ENCODE assay signal across 18 cellular contexts in genomic region chr12:102468261-102468940, GRCh38. TPM values are rescaled to one million over a fixed set of nuclear protein-coding genes. Genes with fewer than 3 reads are reported as not detected.
DNase-seq lines count a peak whose midpoint lies in the region; ATAC-seq and TF ChIP-seq lines count a peak whose summit lies in the region.
"Had no signal": no experiment of that assay in that cellular context is flagged by ENCODE, and none has a peak within 500 bp of the region (broad histone marks: within the 10 kb centered on the region; RNA-seq: fewer than 3 reads in every experiment).

No MANE protein-coding gene starts in this region.

- H4K8ac ChIP-seq in trophoblast cell (ENCODE audit: low read depth, low read length): no peak overlapping the region

- no peak overlapping the region for H4K91ac ChIP-seq in trophoblast cell (ENCODE audit: low read depth, low read length)

- H3K4me1 ChIP-seq in trophoblast cell (ENCODE audit: control insufficient read depth in 1 of 2, insufficient read depth in 2 of 2, low read length in 2 of 2): peaks cover 0 to 9% of the 10 kb centered on the region in 2 experiments
- no peaks in the 10 kb centered on the region for H3K4me1 ChIP-seq in BE2C
- H3K4me1 ChIP-seq: Peyer's patch had no signal

- H3K27me3 ChIP-seq in trophoblast cell (ENCODE audit: insufficient read depth, low read length) (no peaks in the 10 kb centered on the region), BE2C (no peaks in the 10 kb centered on the region)
- H3K27me3 ChIP-seq: Peyer's patch had no signal

- no peak overlapping the region for H3K23ac ChIP-seq in trophoblast cell (ENCODE audit: low read length)

- H3K18ac ChIP-seq in trophoblast cell (ENCODE audit: low read length): no peak overlapping the region

- no peak overlapping the region for H2AK5ac ChIP-seq in trophoblast cell (ENCODE audit: low read length)

- H3K4me2 ChIP-seq in trophoblast cell (ENCODE audit: low read length): no peak overlapping the region

- no peak overlapping the region for H3K9ac ChIP-seq in trophoblast cell (ENCODE audit: low read length)

- H3K79me2 ChIP-seq in trophoblast cell (ENCODE audit: control insufficient read depth, insufficient read depth, low read length, poor library complexity): no peaks in the 10 kb centered on the region

- DNase-seq in DMS79 (lab: John Stamatoyannopoulos, UW): peak; percentile 69
- DNase-seq in NCI-H2029 (lab: John Stamatoyannopoulos, UW): peak; percentile 11
- DNase-seq in NCI-H774 (lab: John Stamatoyannopoulos, UW): peak; percentile 32
- no peak for DNase-seq in trophoblast cell
- no peak for DNase-seq in BE2C
- DNase-seq: ACHN, AML-193, DND-41, GDM1, HCEC 1CT, NCI-H2081, NCI-H82, Peyer's patch, T-cell had no signal

- WGBS in trophoblast cell (ENCODE audit: extremely low coverage, insufficient coverage, insufficient read length): no CpG with 5 or more reads among the region's 5 CpGs

- ATAC-seq in HG03135 (IDR thresholded peaks at IDR 0.05; ENCODE audit: unreplicated experiment) (no peak), HG03469 (IDR thresholded peaks at IDR 0.05; ENCODE audit: unreplicated experiment) (no peak)
- ATAC-seq: GM12878, Right ventricle myocardium inferior, T-cell had no signal

- H2BK5ac ChIP-seq in trophoblast cell (ENCODE audit: low read depth, low read length, poor library complexity): no peak overlapping the region

- H3K4me3 ChIP-seq in trophoblast cell (ENCODE audit: low read depth, low read length): no peak overlapping the region
- no peak overlapping the region for H3K4me3 ChIP-seq in BE2C (ENCODE audit: low read depth, low read length)
- H3K4me3 ChIP-seq: GM12878, Peyer's patch had no signal

- no peaks in the 10 kb centered on the region for H3K36me3 ChIP-seq in trophoblast cell (ENCODE audit: control insufficient read depth in 1 of 2, insufficient read depth in 2 of 2, low read length in 2 of 2)
- H3K36me3 ChIP-seq in BE2C: no peaks in the 10 kb centered on the region
- H3K36me3 ChIP-seq: Peyer's patch had no signal

- H3K14ac ChIP-seq in trophoblast cell (ENCODE audit: low read length): no peak overlapping the region

- peaks cover 4% of the 10 kb centered on the region for H3K79me1 ChIP-seq in trophoblast cell (ENCODE audit: low read length)

- no peak overlapping the region for H2AFZ ChIP-seq in trophoblast cell (ENCODE audit: insufficient read depth, low read length, poor library complexity)

- TF ChIP-seq CTCF in BE2C (IDR thresholded peaks at IDR 0.05; ENCODE audit: low read depth, low read length): no peak

- H2BK12ac ChIP-seq in trophoblast cell (ENCODE audit: low read length): peak overlapping the region; percentile 2

- no peak overlapping the region for H2BK120ac ChIP-seq in trophoblast cell (ENCODE audit: insufficient read depth, low read length, poor library complexity)

- no peaks in the 10 kb centered on the region for H3K9me3 ChIP-seq in trophoblast cell (ENCODE audit: insufficient read depth, low read depth, low read length)
- no peaks in the 10 kb centered on the region for H3K9me3 ChIP-seq in BE2C
- H3K9me3 ChIP-seq: Peyer's patch had no signal

- H3K4ac ChIP-seq in trophoblast cell (ENCODE audit: low read depth, low read length): no peak overlapping the region

- no peak overlapping the region for H4K12ac ChIP-seq in trophoblast cell (ENCODE audit: low read depth, low read length)

- H3K27ac ChIP-seq in trophoblast cell (ENCODE audit: low read depth, low read length): no peak overlapping the region
- H3K27ac ChIP-seq: Peyer's patch had no signal

RNA-seq across cellular contexts. Expression of gene IGF1, which starts 12.0 kb away (rescaled TPM):
- 8.9 and 10.7 TPM in 2 replicates for polyA plus RNA-seq in trophoblast cell (2013)
- not detected for polyA plus RNA-seq in BE2C (2012; ENCODE audit: insufficient read depth, insufficient read length, low read depth)

Comparison
In these comparisons a context has a peak if more than half of its experiments do, and no peak if none do; other contexts are left out.
1. DNase-seq: peak in DMS79 (single experiment), NCI-H2029 (single experiment) and NCI-H774 (single experiment); none in trophoblast cell (0 of 2) and BE2C (single experiment).